9 cellular contexts compared by ENCODE assay signal in genomic region chr5:150209020-150209635, GRCh38. TPM values are rescaled to one million over a fixed set of nuclear protein-coding genes. Genes with fewer than 3 reads are reported as not detected.
A peak's percentile ranks its signal among the peaks of the same experiment; 100 is the strongest.
DNase-seq lines count a peak whose midpoint lies in the region; ATAC-seq and TF ChIP-seq lines count a peak whose summit lies in the region.
"Had no signal": no experiment of that assay in that cellular context is flagged by ENCODE, and none has a peak within 500 bp of the region (broad histone marks: within the 10 kb centered on the region; RNA-seq: fewer than 3 reads in every experiment).

No MANE protein-coding gene starts in this region.

- TF ChIP-seq CTCF in MM.1S (IDR thresholded peaks at IDR 0.05; ENCODE audit: low read length) (no peak), A673 (conservative IDR thresholded peaks at IDR 0.05; ENCODE audit: low read depth, low read length) (no peak)

- peak; percentile 80 for DNase-seq in A172 (ENCODE audit: low spot score)
- DNase-seq in HCEC 1CT, result peak; percentile 72
- DNase-seq in left lobe of liver (ENCODE audit: low spot score), result no peak
- no peak for DNase-seq in MM.1S
- DNase-seq in A673 (ENCODE audit: low spot score), result no peak

- H3K9me2 ChIP-seq in MM.1S (replicated peaks; ENCODE audit: insufficient read depth, low read length), result no peaks in the 10 kb centered on the region

- POLR2A ChIA-PET in A673 (lab: Charles Lee; ENCODE audit: low non-redundant PET), result no interaction called here

- peaks cover 5% of the 10 kb centered on the region; the same call in 1 of the 2 replicates for H3K27me3 ChIP-seq in MM.1S (replicated peaks; ENCODE audit: insufficient read depth, low read length)
- H3K27me3 ChIP-seq in A673 (replicated peaks; ENCODE audit: insufficient read depth, low read depth, low read length, poor library complexity), result no peaks in the 10 kb centered on the region

- H3K36me3 Mint-ChIP-seq in activated naive CD8-positive, alpha-beta T cell, result no peaks in the 10 kb centered on the region

- H3K9me3 Mint-ChIP-seq in activated naive CD8-positive, alpha-beta T cell (ENCODE audit: low read depth), result no peaks in the 10 kb centered on the region

- no peaks in the 10 kb centered on the region for H3K9me3 ChIP-seq in MM.1S (replicated peaks; ENCODE audit: insufficient read depth, low read length)
- no peaks in the 10 kb centered on the region for H3K9me3 ChIP-seq in A673 (ENCODE audit: low read depth, low read length, poor library complexity, severe bottlenecking)

- intact Hi-C loops in A673 (cut with micrococcal nuclease; ENCODE audit: unreplicated experiment), result no loop called here

- peaks cover 31% of the 10 kb centered on the region for H3K4me1 Mint-ChIP-seq in activated naive CD8-positive, alpha-beta T cell (ENCODE audit: low read depth)

- H3K27me3 Mint-ChIP-seq in activated naive CD8-positive, alpha-beta T cell, result no peaks in the 10 kb centered on the region

- no peak overlapping the region for H2AFZ ChIP-seq in MM.1S (ENCODE audit: low read length)
- H2AFZ ChIP-seq: parathyroid adenoma had no signal

- H3K79me2 ChIP-seq in MM.1S (ENCODE audit: low read length), result no peaks in the 10 kb centered on the region
- H3K79me2 ChIP-seq: parathyroid adenoma had no signal

- no peak overlapping the region for H3K4me2 ChIP-seq in MM.1S (ENCODE audit: low read depth, low read length)

- H3K9ac ChIP-seq in MM.1S (ENCODE audit: low read length), result no peak overlapping the region
- H3K9ac ChIP-seq: parathyroid adenoma had no signal

- ATAC-seq in left lobe of liver (peak; percentile 32), HG02798 (IDR thresholded peaks at IDR 0.05; ENCODE audit: poor library complexity, unreplicated experiment) (no peak), HG03196 (IDR thresholded peaks at IDR 0.05; ENCODE audit: unreplicated experiment) (no peak)

- H3K4me3 ChIP-seq in MM.1S (ENCODE audit: low read length), result no peak overlapping the region
- no peak overlapping the region for H3K4me3 ChIP-seq in A673 (ENCODE audit: low read depth, low read length, poor library complexity, severe bottlenecking)

- no TSS peak for BruUV-seq in A673 (replicated peaks; lab: Mats Ljungman, UMichigan)

- peak overlapping the region; percentile 60 for H3K4me3 Mint-ChIP-seq in activated naive CD8-positive, alpha-beta T cell

- H3F3A ChIP-seq in MM.1S (ENCODE audit: insufficient read depth, low read length), result no peaks in the 10 kb centered on the region

- H3K27ac Mint-ChIP-seq in activated naive CD8-positive, alpha-beta T cell, result no peak overlapping the region

- no peaks in the 10 kb centered on the region for H3K4me1 ChIP-seq in MM.1S (ENCODE audit: low read length)
- H3K4me1 ChIP-seq in A673 (ENCODE audit: insufficient read depth, low read length, poor library complexity, severe bottlenecking), result no peaks in the 10 kb centered on the region
- H3K4me1 ChIP-seq: parathyroid adenoma had no signal

- H3K27ac ChIP-seq in MM.1S (ENCODE audit: low read length) (no peak overlapping the region), A673 (ENCODE audit: low read depth, low read length, poor library complexity, severe bottlenecking) (no peak overlapping the region)
- H3K27ac ChIP-seq: parathyroid adenoma had no signal

- no peaks in the 10 kb centered on the region for H4K20me1 ChIP-seq in MM.1S (ENCODE audit: insufficient read depth, low read length)

- CTCF ChIA-PET in A673 (lab: Charles Lee), result no interaction called here

- H3K36me3 ChIP-seq in MM.1S (replicated peaks; ENCODE audit: insufficient read depth, low read length) (no peaks in the 10 kb centered on the region), A673 (ENCODE audit: insufficient read depth, low read length, poor library complexity, severe bottlenecking) (no peaks in the 10 kb centered on the region)

RNA-seq across cellular contexts. Expression of gene SLC6A7, which starts 19.3 kb away (rescaled TPM):
- total RNA-seq in A172 (2014; rRNA removed; shearing (Covaris generic)), result not detected in 2 replicates
- total RNA-seq in left lobe of liver (not detected), A673 (2021) (not detected in 2 replicates)

RNA-seq across cellular contexts. Expression of gene CDX1, which starts 42.5 kb away (rescaled TPM):
- not detected in 2 replicates for total RNA-seq in A172 (2014; rRNA removed; shearing (Covaris generic))
- total RNA-seq in left lobe of liver, result 0.15 TPM
- total RNA-seq in A673 (2021), result not detected in 2 replicates

RNA-seq across cellular contexts. Expression of gene PDGFRB, which starts 53.5 kb away (rescaled TPM):
- total RNA-seq in A172 (2014; rRNA removed; shearing (Covaris generic)), result 33.5 and 55.9 TPM in 2 replicates
- total RNA-seq in left lobe of liver (12.8 TPM), A673 (2021) (25.9 and 58.3 TPM in 2 replicates)

Comparison
In these comparisons a context has a peak if more than half of its experiments do, and no peak if none do; other contexts are left out.
1. DNase-seq: peak in A172 (single experiment) and HCEC 1CT (single experiment); none in left lobe of liver (single experiment), MM.1S (single experiment) and A673 (single experiment).